2 cellular contexts compared by ENCODE assay signal in genomic region chr10:76779163-76779820, GRCh38.
TF ChIP-seq lines count a peak whose summit lies in the region.

No MANE protein-coding gene starts in this region.

TF ChIP-seq in SK-N-SH, 30 proteins besides CTCF, POLR2A, EP300 and RAD21 (continued from another document):
- TF ChIP-seq, protein P1, sequence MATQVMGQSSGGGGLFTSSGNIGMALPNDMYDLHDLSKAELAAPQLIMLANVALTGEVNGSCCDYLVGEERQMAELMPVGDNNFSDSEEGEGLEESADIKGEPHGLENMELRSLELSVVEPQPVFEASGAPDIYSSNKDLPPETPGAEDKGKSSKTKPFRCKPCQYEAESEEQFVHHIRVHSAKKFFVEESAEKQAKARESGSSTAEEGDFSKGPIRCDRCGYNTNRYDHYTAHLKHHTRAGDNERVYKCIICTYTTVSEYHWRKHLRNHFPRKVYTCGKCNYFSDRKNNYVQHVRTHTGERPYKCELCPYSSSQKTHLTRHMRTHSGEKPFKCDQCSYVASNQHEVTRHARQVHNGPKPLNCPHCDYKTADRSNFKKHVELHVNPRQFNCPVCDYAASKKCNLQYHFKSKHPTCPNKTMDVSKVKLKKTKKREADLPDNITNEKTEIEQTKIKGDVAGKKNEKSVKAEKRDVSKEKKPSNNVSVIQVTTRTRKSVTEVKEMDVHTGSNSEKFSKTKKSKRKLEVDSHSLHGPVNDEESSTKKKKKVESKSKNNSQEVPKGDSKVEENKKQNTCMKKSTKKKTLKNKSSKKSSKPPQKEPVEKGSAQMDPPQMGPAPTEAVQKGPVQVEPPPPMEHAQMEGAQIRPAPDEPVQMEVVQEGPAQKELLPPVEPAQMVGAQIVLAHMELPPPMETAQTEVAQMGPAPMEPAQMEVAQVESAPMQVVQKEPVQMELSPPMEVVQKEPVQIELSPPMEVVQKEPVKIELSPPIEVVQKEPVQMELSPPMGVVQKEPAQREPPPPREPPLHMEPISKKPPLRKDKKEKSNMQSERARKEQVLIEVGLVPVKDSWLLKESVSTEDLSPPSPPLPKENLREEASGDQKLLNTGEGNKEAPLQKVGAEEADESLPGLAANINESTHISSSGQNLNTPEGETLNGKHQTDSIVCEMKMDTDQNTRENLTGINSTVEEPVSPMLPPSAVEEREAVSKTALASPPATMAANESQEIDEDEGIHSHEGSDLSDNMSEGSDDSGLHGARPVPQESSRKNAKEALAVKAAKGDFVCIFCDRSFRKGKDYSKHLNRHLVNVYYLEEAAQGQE (IDR thresholded peaks at IDR 0.05; ENCODE audit: low read depth, low read length), result no peak
- TF ChIP-seq TEAD4 (IDR thresholded peaks at IDR 0.05; ENCODE audit: borderline replicate concordance, insufficient read depth) (no peak), SIN3A (IDR thresholded peaks at IDR 0.05; ENCODE audit: borderline replicate concordance, low read depth, low read length) (no peak), MAX (IDR thresholded peaks at IDR 0.05; ENCODE audit: low read depth) (no peak), IRF3 (IDR thresholded peaks at IDR 0.05; ENCODE audit: low read depth, low read length) (no peak), NRF1 (IDR thresholded peaks at IDR 0.05; ENCODE audit: low read depth, low read length) (no peak), EZH2phosphoT487 (IDR thresholded peaks at IDR 0.05; ENCODE audit: borderline replicate concordance, low read depth) (no peak), GABPA (IDR thresholded peaks at IDR 0.05; ENCODE audit: low read depth) (no peak), RFX5 (IDR thresholded peaks at IDR 0.05; ENCODE audit: low read length) (no peak), SMC3 (IDR thresholded peaks at IDR 0.05; ENCODE audit: low read depth, low read length) (no peak), ZBTB33 (IDR thresholded peaks at IDR 0.05; ENCODE audit: borderline replicate concordance, low read depth) (no peak), NFIC (IDR thresholded peaks at IDR 0.05; ENCODE audit: borderline replicate concordance) (no peak), TCF12 (IDR thresholded peaks at IDR 0.05) (no peak), TAF1 (IDR thresholded peaks at IDR 0.05; ENCODE audit: borderline replicate concordance, low read depth, low read length) (no peak), MEF2A (IDR thresholded peaks at IDR 0.05; ENCODE audit: borderline replicate concordance, low read depth) (no peak), MXI1 (IDR thresholded peaks at IDR 0.05; ENCODE audit: low read depth, low read length) (no peak)

TF ChIP-seq in SK-N-SH treated with all-trans-retinoic acid at 6 μM for 48 hours, 23 proteins besides CTCF, POLR2A, EP300 and RAD21 (continued from another document):
- TF ChIP-seq TSHZ2 (CRISPR knock-in tag; IDR thresholded peaks at IDR 0.05), result no peak
- TF ChIP-seq TCF4 (CRISPR knock-in tag; IDR thresholded peaks at IDR 0.05; ENCODE audit: borderline replicate concordance), result no peak
- TF ChIP-seq, protein P2, sequence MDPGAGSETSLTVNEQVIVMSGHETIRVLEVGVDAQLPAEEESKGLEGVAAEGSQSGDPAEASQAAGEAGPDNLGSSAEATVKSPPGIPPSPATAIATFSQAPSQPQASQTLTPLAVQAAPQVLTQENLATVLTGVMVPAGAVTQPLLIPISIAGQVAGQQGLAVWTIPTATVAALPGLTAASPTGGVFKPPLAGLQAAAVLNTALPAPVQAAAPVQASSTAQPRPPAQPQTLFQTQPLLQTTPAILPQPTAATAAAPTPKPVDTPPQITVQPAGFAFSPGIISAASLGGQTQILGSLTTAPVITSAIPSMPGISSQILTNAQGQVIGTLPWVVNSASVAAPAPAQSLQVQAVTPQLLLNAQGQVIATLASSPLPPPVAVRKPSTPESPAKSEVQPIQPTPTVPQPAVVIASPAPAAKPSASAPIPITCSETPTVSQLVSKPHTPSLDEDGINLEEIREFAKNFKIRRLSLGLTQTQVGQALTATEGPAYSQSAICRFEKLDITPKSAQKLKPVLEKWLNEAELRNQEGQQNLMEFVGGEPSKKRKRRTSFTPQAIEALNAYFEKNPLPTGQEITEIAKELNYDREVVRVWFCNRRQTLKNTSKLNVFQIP (CRISPR knock-in tag; IDR thresholded peaks at IDR 0.05; ENCODE audit: borderline replicate concordance, low read depth), result no peak
- TF ChIP-seq, protein P3, sequence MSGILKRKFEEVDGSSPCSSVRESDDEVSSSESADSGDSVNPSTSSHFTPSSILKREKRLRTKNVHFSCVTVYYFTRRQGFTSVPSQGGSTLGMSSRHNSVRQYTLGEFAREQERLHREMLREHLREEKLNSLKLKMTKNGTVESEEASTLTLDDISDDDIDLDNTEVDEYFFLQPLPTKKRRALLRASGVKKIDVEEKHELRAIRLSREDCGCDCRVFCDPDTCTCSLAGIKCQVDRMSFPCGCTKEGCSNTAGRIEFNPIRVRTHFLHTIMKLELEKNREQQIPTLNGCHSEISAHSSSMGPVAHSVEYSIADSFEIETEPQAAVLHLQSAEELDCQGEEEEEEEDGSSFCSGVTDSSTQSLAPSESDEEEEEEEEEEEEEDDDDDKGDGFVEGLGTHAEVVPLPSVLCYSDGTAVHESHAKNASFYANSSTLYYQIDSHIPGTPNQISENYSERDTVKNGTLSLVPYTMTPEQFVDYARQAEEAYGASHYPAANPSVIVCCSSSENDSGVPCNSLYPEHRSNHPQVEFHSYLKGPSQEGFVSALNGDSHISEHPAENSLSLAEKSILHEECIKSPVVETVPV (CRISPR knock-in tag; IDR thresholded peaks at IDR 0.05), result no peak
- TF ChIP-seq ARNTL (CRISPR knock-in tag; IDR thresholded peaks at IDR 0.05; ENCODE audit: borderline replicate concordance, low read depth), result no peak
- TF ChIP-seq BACH2 (CRISPR knock-in tag; IDR thresholded peaks at IDR 0.05; ENCODE audit: borderline replicate concordance), result no peak
- TF ChIP-seq ZFP3 (CRISPR knock-in tag; IDR thresholded peaks at IDR 0.05), result no peak
- TF ChIP-seq TOX (CRISPR knock-in tag; IDR thresholded peaks at IDR 0.05; ENCODE audit: borderline replicate concordance), result no peak
- TF ChIP-seq ESRRG (CRISPR knock-in tag; IDR thresholded peaks at IDR 0.05), result no peak
